30 cellular contexts compared by ENCODE assay signal in the genomic region with DNA sequence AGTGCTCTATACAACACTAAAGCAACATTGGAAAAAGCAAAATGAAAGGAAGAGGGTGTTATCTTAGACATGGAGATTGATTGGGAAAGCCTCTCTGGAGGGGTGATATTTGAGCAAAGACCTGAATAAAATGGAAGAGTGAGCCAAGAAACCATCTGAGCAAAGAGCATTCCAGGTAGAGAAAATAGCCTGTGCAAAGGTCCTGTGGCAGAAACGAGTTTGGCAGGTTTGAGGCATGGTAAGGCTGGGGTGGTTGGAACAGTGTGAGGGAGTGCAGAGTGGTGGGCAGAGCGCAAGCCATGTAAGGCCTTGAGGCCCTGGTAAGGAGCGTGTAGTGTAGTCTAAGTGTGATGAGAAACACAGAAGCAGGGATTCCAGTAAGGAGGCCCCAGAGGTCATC. TPM values are rescaled to one million over a fixed set of nuclear protein-coding genes. Genes with fewer than 3 reads are reported as not detected.
DNase-seq lines count a peak whose midpoint lies in the region; ATAC-seq, FAIRE-seq and TF ChIP-seq lines count a peak whose summit lies in the region.
"Had no signal": no experiment of that assay in that cellular context is flagged by ENCODE, and none has a peak within 500 bp of the region (broad histone marks: within the 10 kb centered on the region; RNA-seq: fewer than 3 reads in every experiment).

No MANE protein-coding gene starts in this region.

- no peak overlapping the region for H4K12ac ChIP-seq in trophoblast cell (ENCODE audit: low read depth, low read length)

- no peak overlapping the region for H4K91ac ChIP-seq in H1 (replicated peaks; ENCODE audit: insufficient read length, low read length)
- no peak overlapping the region for H4K91ac ChIP-seq in trophoblast cell (ENCODE audit: low read depth, low read length)

- CTCF ChIA-PET in H1 (lab: Charles Lee; ENCODE audit: partially characterized antibody): interaction anchor here (0.6 to 1.2 kb wide), 3 partner anchors 13 to 1307 kb away, joined by 3 to 5 read pairs (median 3); no protein-coding TSS in a partner anchor
- CTCF ChIA-PET in activated CD8-positive, alpha-beta T cell treated with anti-CD3 and anti-CD28 coated beads, Interleukin-2, amount 10 ng/mL, durations not matched to agents 7 days and 5 days (lab: Charles Lee): no interaction called here

- H3K27ac ChIP-seq in H1 (ENCODE audit: low read depth, low read length) (no peak overlapping the region), trophoblast cell (ENCODE audit: low read depth, low read length) (no peak overlapping the region)
- H3K27ac ChIP-seq: BLaER1 had no signal

- H2BK20ac ChIP-seq in H1 (ENCODE audit: low read length): no peak overlapping the region

- no peaks in the 10 kb centered on the region for H3K4me1 Mint-ChIP-seq in activated CD8-positive, alpha-beta T cell treated with anti-CD3 and anti-CD28 coated beads, Interleukin-2, amount 10 ng/mL, durations not matched to agents 7 days and 5 days (ENCODE audit: low read depth)
- H3K4me1 Mint-ChIP-seq: CD14-positive monocyte; CD4-positive, alpha-beta memory T cell; CD4-positive, CD25-positive, alpha-beta regulatory T cell; CD8-positive, alpha-beta memory T cell had no signal

- ATAC-seq in activated CD8-positive, alpha-beta T cell treated with anti-CD3 and anti-CD28 coated beads, Interleukin-2, amount 10 ng/mL, durations not matched to agents 7 days and 5 days: no peak
- ATAC-seq in HG02885 (IDR thresholded peaks at IDR 0.05; ENCODE audit: poor library complexity, unreplicated experiment): no peak

- DNase-seq in HTR-8/SVneo (ENCODE audit: insufficient read length, low spot score) (no peak), H1 (ENCODE audit: low read depth in 1 of 2, low spot score in 2 of 2) (no peak), trophoblast cell (peak; percentile 42 to 71), NCI-H2081 (lab: John Stamatoyannopoulos, UW) (no peak)
- no peak for DNase-seq in activated CD8-positive, alpha-beta T cell treated with anti-CD3 and anti-CD28 coated beads, Interleukin-2, amount 10 ng/mL, durations not matched to agents 7 days and 5 days
- DNase-seq: 8988T; ACHN; BE2C; C1 segment of cervical spinal cord; CD4-positive, alpha-beta memory T cell; CD4-positive, CD25-positive, alpha-beta regulatory T cell; CD8-positive, alpha-beta memory T cell; COR-L47; DMS 273 treated with DMSO at 0.1 percent for 48 hours; DMS153; DMS53; DMS79; DND-41; EL; GF-D8 had no signal

- H4K20me1 ChIP-seq in H1 (replicated peaks in 1 of 2; ENCODE audit: control insufficient read depth in 1 of 2, insufficient read depth in 2 of 2, low read length in 2 of 2): no peaks in the 10 kb centered on the region
- H4K20me1 ChIP-seq: BLaER1 had no signal

- H4K8ac ChIP-seq in H1 (ENCODE audit: extremely low read depth, insufficient read depth, low read length) (no peak overlapping the region), trophoblast cell (ENCODE audit: low read depth, low read length) (no peak overlapping the region)

- no peak overlapping the region for H3K4me3 Mint-ChIP-seq in activated CD8-positive, alpha-beta T cell treated with anti-CD3 and anti-CD28 coated beads, Interleukin-2, amount 10 ng/mL, durations not matched to agents 7 days and 5 days
- H3K4me3 Mint-ChIP-seq: CD14-positive monocyte; CD4-positive, alpha-beta memory T cell; CD4-positive, CD25-positive, alpha-beta regulatory T cell; CD8-positive, alpha-beta memory T cell had no signal

- H3K4me1 ChIP-seq in H1 (replicated peaks in 1 of 4; ENCODE audit: control insufficient read depth in 3 of 4, insufficient read depth in 4 of 4, low read length in 3 of 4) (peaks cover 0 to 3% (median 0%) of the 10 kb centered on the region in 4 experiments; a peak in 2 of 7 replicates), trophoblast cell (ENCODE audit: control insufficient read depth in 1 of 2, insufficient read depth in 2 of 2, low read length in 2 of 2) (no peaks in the 10 kb centered on the region)
- H3K4me1 ChIP-seq: BE2C, BLaER1 had no signal

- H3K27me3 ChIP-seq in H1 (replicated peaks in 1 of 4; ENCODE audit: control insufficient read depth in 3 of 4, extremely low read depth in 1 of 4, insufficient read depth in 3 of 4, low read length in 3 of 4) (0 out of 7 replicates have a peak, but pooled peaks cover 0 to 2% (median 0%) of the 10 kb centered on the region in 4 experiments), trophoblast cell (ENCODE audit: insufficient read depth, low read length) (no peaks in the 10 kb centered on the region)
- H3K27me3 ChIP-seq: BE2C, BLaER1 had no signal

- H3K9me3 ChIP-seq in H1 (ENCODE audit: insufficient read depth in 2 of 2, low read depth in 1 of 2, low read length in 1 of 2) (no peaks in the 10 kb centered on the region), trophoblast cell (ENCODE audit: insufficient read depth, low read depth, low read length) (peaks cover 1% of the 10 kb centered on the region)
- H3K9me3 ChIP-seq: BE2C, BLaER1 had no signal

- H2BK12ac ChIP-seq in H1 (ENCODE audit: low read depth, low read length) (no peak overlapping the region), trophoblast cell (ENCODE audit: low read length) (no peak overlapping the region)

- H3K36me3 Mint-ChIP-seq in activated CD8-positive, alpha-beta T cell treated with anti-CD3 and anti-CD28 coated beads, Interleukin-2, amount 10 ng/mL, durations not matched to agents 7 days and 5 days (ENCODE audit: low read depth): no peaks in the 10 kb centered on the region
- H3K36me3 Mint-ChIP-seq: CD14-positive monocyte; CD4-positive, alpha-beta memory T cell; CD4-positive, CD25-positive, alpha-beta regulatory T cell; CD8-positive, alpha-beta memory T cell had no signal

- TF ChIP-seq POLR2A in H1 (IDR thresholded peaks at IDR 0.05; ENCODE audit: control extremely low read depth in 1 of 2, low read depth in 2 of 2, low read length in 2 of 2): no peak

- TF ChIP-seq RAD21 in H1 (IDR thresholded peaks at IDR 0.05 in 1 of 2, conservative IDR thresholded peaks at IDR 0.05 in 1 of 2; ENCODE audit: low read depth in 2 of 2, low read length in 2 of 2): no peak

- H3K36me3 ChIP-seq in H1 (ENCODE audit: control insufficient read depth in 2 of 4, insufficient read depth in 4 of 4, low read length in 3 of 4): no peaks in the 10 kb centered on the region
- H3K36me3 ChIP-seq in trophoblast cell (ENCODE audit: control insufficient read depth in 1 of 2, insufficient read depth in 2 of 2, low read length in 2 of 2): no peaks in the 10 kb centered on the region
- H3K36me3 ChIP-seq: BE2C, BLaER1 had no signal

- H3K9ac ChIP-seq in H1 (replicated peaks in 1 of 4; ENCODE audit: extremely low read depth in 1 of 4, low read depth in 3 of 4, low read length in 3 of 4): no peak overlapping the region
- H3K9ac ChIP-seq in trophoblast cell (ENCODE audit: low read length): no peak overlapping the region
- H3K9ac ChIP-seq: BLaER1 had no signal

- H2BK120ac ChIP-seq in H1 (replicated peaks; ENCODE audit: low read depth, low read length) (no peak overlapping the region), trophoblast cell (ENCODE audit: insufficient read depth, low read length, poor library complexity) (no peak overlapping the region)

- no peak overlapping the region for H3K4ac ChIP-seq in H1 (replicated peaks; ENCODE audit: insufficient read length, low read depth, low read length)
- H3K4ac ChIP-seq in trophoblast cell (ENCODE audit: low read depth, low read length): no peak overlapping the region

- no peaks in the 10 kb centered on the region for H3K23me2 ChIP-seq in H1 (ENCODE audit: low read depth, low read length)

- H4K5ac ChIP-seq in H1 (ENCODE audit: insufficient read length, low read depth, low read length): no peak overlapping the region

- H3K79me2 ChIP-seq in H1 (ENCODE audit: control insufficient read depth in 1 of 2, insufficient read depth in 2 of 2, low read length in 2 of 2): no peaks in the 10 kb centered on the region
- no peaks in the 10 kb centered on the region for H3K79me2 ChIP-seq in trophoblast cell (ENCODE audit: control insufficient read depth, insufficient read depth, low read length, poor library complexity)

- TF ChIP-seq CTCF in H1 (IDR thresholded peaks at IDR 0.05; ENCODE audit: control extremely low read depth in 1 of 3, insufficient read depth in 1 of 3, low read depth in 1 of 3, low read length in 3 of 3): no peak

- H3K27me3 Mint-ChIP-seq in activated CD8-positive, alpha-beta T cell treated with anti-CD3 and anti-CD28 coated beads, Interleukin-2, amount 10 ng/mL, durations not matched to agents 7 days and 5 days (ENCODE audit: low read depth): no peaks in the 10 kb centered on the region
- H3K27me3 Mint-ChIP-seq: CD4-positive, CD25-positive, alpha-beta regulatory T cell had no signal

- H3K56ac ChIP-seq in H1 (replicated peaks; ENCODE audit: insufficient read length, low read depth, low read length): no peak overlapping the region

- no peak overlapping the region for H2BK15ac ChIP-seq in H1 (ENCODE audit: low read length)

- no peak overlapping the region for H2AK5ac ChIP-seq in H1 (ENCODE audit: low read depth, low read length)
- H2AK5ac ChIP-seq in trophoblast cell (ENCODE audit: low read length): no peak overlapping the region

- no peaks in the 10 kb centered on the region for H3K9me3 Mint-ChIP-seq in activated CD8-positive, alpha-beta T cell treated with anti-CD3 and anti-CD28 coated beads, Interleukin-2, amount 10 ng/mL, durations not matched to agents 7 days and 5 days (ENCODE audit: insufficient read depth)
- H3K9me3 Mint-ChIP-seq: CD14-positive monocyte had no signal

- H3K79me1 ChIP-seq in H1 (ENCODE audit: low read depth, low read length): no peaks in the 10 kb centered on the region
- no peaks in the 10 kb centered on the region for H3K79me1 ChIP-seq in trophoblast cell (ENCODE audit: low read length)

- H2BK5ac ChIP-seq in H1 (ENCODE audit: low read depth, low read length) (no peak overlapping the region), trophoblast cell (ENCODE audit: low read depth, low read length, poor library complexity) (no peak overlapping the region)

- H3K4me2 ChIP-seq in H1 (ENCODE audit: insufficient read depth in 1 of 2, low read depth in 2 of 2, low read length in 2 of 2): no peak overlapping the region
- no peak overlapping the region for H3K4me2 ChIP-seq in trophoblast cell (ENCODE audit: low read length)
- H3K4me2 ChIP-seq: BLaER1 had no signal

- WGBS in H1 (ENCODE audit: extremely low coverage in 1 of 2, insufficient coverage in 1 of 2, insufficient read length in 1 of 2, insufficient replicate concordance in 2 of 2, low coverage in 1 of 2, low lambda C conversion rate in 2 of 2, missing lambda C conversion rate in 1 of 2), 2 experiments: 95% methylated on average over 3 of the region's 3 CpGs; no CpG with 5 or more reads in 1 of the 2 experiments
- no CpG with 5 or more reads among the region's 3 CpGs for WGBS in trophoblast cell (ENCODE audit: extremely low coverage, insufficient coverage, insufficient read length)

- H3K14ac ChIP-seq in H1 (ENCODE audit: insufficient read length): no peak overlapping the region
- H3K14ac ChIP-seq in trophoblast cell (ENCODE audit: low read length): no peak overlapping the region

- no peak overlapping the region for H3K18ac ChIP-seq in H1 (ENCODE audit: extremely low read depth, low read length)
- no peak overlapping the region for H3K18ac ChIP-seq in trophoblast cell (ENCODE audit: low read length)

- H3K27ac Mint-ChIP-seq in activated CD8-positive, alpha-beta T cell treated with anti-CD3 and anti-CD28 coated beads, Interleukin-2, amount 10 ng/mL, durations not matched to agents 7 days and 5 days: no peak overlapping the region
- H3K27ac Mint-ChIP-seq: CD4-positive, alpha-beta memory T cell; CD8-positive, alpha-beta memory T cell had no signal

- H3K4me3 ChIP-seq in H1 (ENCODE audit: extremely low read depth in 1 of 4, insufficient read depth in 2 of 4, low read depth in 3 of 4, low read length in 4 of 4) (no peak overlapping the region), trophoblast cell (ENCODE audit: low read depth, low read length) (no peak overlapping the region)
- H3K4me3 ChIP-seq: BLaER1 had no signal

- H3K23ac ChIP-seq in H1 (ENCODE audit: insufficient read length) (no peak overlapping the region), trophoblast cell (ENCODE audit: low read length) (no peak overlapping the region)

- FAIRE-seq in HTR-8/SVneo (lab: Jason Lieb, UNC) (peak; percentile 57), H1 (lab: Jason Lieb, UNC) (no peak)
- FAIRE-seq: A204.1, G401.6, GM12891, GM19239 had no signal

- POLR2A ChIA-PET in H1 (lab: Charles Lee; ENCODE audit: partially characterized antibody): no interaction called here
- POLR2A ChIA-PET in activated CD8-positive, alpha-beta T cell treated with anti-CD3 and anti-CD28 coated beads, Interleukin-2, amount 10 ng/mL, durations not matched to agents 7 days and 5 days (lab: Charles Lee): no interaction called here

- H2AFZ ChIP-seq in H1 (ENCODE audit: low read length) (no peak overlapping the region), trophoblast cell (ENCODE audit: insufficient read depth, low read length, poor library complexity) (no peak overlapping the region)

- TF ChIP-seq EP300 in H1 (IDR thresholded peaks at IDR 0.05; ENCODE audit: borderline replicate concordance in 1 of 2, low read depth in 2 of 2, low read length in 2 of 2): no peak

RNA-seq across cellular contexts. Expression of gene PTPRT, which starts 40.0 kb away (rescaled TPM):
- total RNA-seq in H1 (2021; fragmentation: NEBNext Ultra II Directional; extraction: Animal tissue kit (Norgen Biotek cat#: 25700)): 1.8 and 2.1 TPM in 2 replicates
- 0.33 and 0.72 TPM in 2 replicates for polyA plus RNA-seq in H1 (2011; rRNA removed)
- polyA plus RNA-seq in H1 (2011; cell fraction: cytosol; rRNA removed): 0.30 TPM
- 2.6 TPM for polyA plus RNA-seq in H1 (2011; cell fraction: nucleus; rRNA removed)
- 0.45 to 0.87 TPM (median 0.56 TPM) in 4 replicates for polyA plus RNA-seq in H1 (2012, experiment 1 of 2)
- polyA plus RNA-seq in H1 (2012, experiment 2 of 2): 0.34 TPM
- 0.41 TPM for polyA plus RNA-seq in H1 (2013, experiment 1 of 2)
- 0.40 TPM for polyA plus RNA-seq in H1 (2013, experiment 2 of 2)
- polyA minus RNA-seq in H1 (2011; rRNA and poly(A)+ RNA removed): 2.7 and 5.2 TPM in 2 replicates
- 0.44 TPM for polyA minus RNA-seq in H1 (2011; cell fraction: cytosol; rRNA and poly(A)+ RNA removed)
- polyA minus RNA-seq in H1 (2011; cell fraction: nucleus; rRNA and poly(A)+ RNA removed): 10.8 TPM
- polyA plus RNA-seq in trophoblast cell (2013): 0.01 TPM in 2 replicates
- total RNA-seq in activated CD8-positive, alpha-beta T cell treated with anti-CD3 and anti-CD28 coated beads, Interleukin-2, amount 10 ng/mL, durations not matched to agents 7 days and 5 days: not detected
- total RNA-seq: A673; CD4-positive, alpha-beta memory T cell; CD4-positive, CD25-positive, alpha-beta regulatory T cell; CD8-positive, alpha-beta memory T cell; Daoy had no signal
- polyA plus RNA-seq: AG04450; CD14-positive monocyte; CD4-positive, alpha-beta memory T cell; CD4-positive, CD25-positive, alpha-beta regulatory T cell; CD8-positive, alpha-beta memory T cell had no signal

Comparison
In these comparisons a context has a peak if more than half of its experiments do, and no peak if none do; other contexts are left out.
1. DNase-seq: peak in trophoblast cell (2 of 2); none in HTR-8/SVneo (single experiment), H1 (0 of 2), NCI-H2081 (0 of 2) and activated CD8-positive, alpha-beta T cell treated with anti-CD3 and anti-CD28 coated beads, Interleukin-2, amount 10 ng/mL, durations not matched to agents 7 days and 5 days (single experiment).